Comparison of ENCODE assay signal across 6 cellular contexts in the genomic region with DNA sequence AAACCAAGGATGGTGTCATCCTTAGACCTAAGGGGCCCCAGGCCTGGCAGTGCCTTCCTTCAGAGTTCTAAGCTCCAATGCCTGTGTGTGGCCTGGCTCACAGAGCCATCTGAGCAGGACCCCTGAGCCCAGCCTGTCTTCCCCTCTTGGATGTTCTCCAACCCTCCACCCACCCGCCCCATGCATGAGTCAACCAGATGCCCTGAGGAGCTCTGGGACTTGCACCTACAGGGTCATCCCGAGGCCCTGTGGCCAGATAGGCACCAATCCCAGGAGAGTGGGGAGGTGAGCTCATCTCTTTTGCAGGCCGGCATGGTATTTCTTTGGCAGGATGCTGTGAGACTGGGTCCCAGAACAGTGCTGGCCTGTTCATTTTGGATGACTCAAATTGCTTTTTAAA.
DNase-seq lines count a peak whose midpoint lies in the region; ATAC-seq lines count a peak whose summit lies in the region.
"Not testable (repeated sequence)": the region's sequence is repeated elsewhere in the genome, so short reads cannot be mapped to it uniquely, and the experiment has no call there.

No MANE protein-coding gene starts in this region.

- H3K4me3 Mint-ChIP-seq in natural killer cell treated with Interleukin-12 subunit alpha and Interleukin-12 subunit beta and Interleukin-15 and Interleukin-18, amount 100 ng/mL, for 72 hours; stimulated activated naive CD8-positive, alpha-beta T cell treated with anti-CD3 and anti-CD28 coated beads, Interleukin-15, amount 100 ng/mL, for 72 hours: not testable (repeated sequence)

- H3K27ac Mint-ChIP-seq in natural killer cell treated with Interleukin-12 subunit alpha and Interleukin-12 subunit beta and Interleukin-15 and Interleukin-18, amount 100 ng/mL, for 72 hours; stimulated activated naive CD8-positive, alpha-beta T cell treated with anti-CD3 and anti-CD28 coated beads, Interleukin-15, amount 100 ng/mL, for 72 hours: not testable (repeated sequence)

- 50% methylated on average over 3 of the region's 3 CpGs for WGBS in right cardiac atrium

- peak; percentile 0 for DNase-seq in EL
- DNase-seq in RPMI7951 (ENCODE audit: low read depth), result peak; percentile 8
- peak; percentile 2 for DNase-seq in astrocyte of the hippocampus (ENCODE audit: low read depth, low spot score)
- peak in 1 of 3 donors; percentile 38 for DNase-seq in right cardiac atrium
- DNase-seq in natural killer cell treated with Interleukin-12 subunit alpha and Interleukin-12 subunit beta and Interleukin-15 and Interleukin-18, amount 100 ng/mL, for 72 hours (ENCODE audit: low spot score); stimulated activated naive CD8-positive, alpha-beta T cell treated with anti-CD3 and anti-CD28 coated beads, Interleukin-15, amount 100 ng/mL, for 72 hours: not testable (repeated sequence)

- H3K9me3 ChIP-seq in right cardiac atrium (ENCODE audit: control insufficient read depth, low read length), result not testable (repeated sequence)

- not testable (repeated sequence) for H3K27me3 ChIP-seq in right cardiac atrium (ENCODE audit: control insufficient read depth, insufficient read depth)

- H3K4me3 ChIP-seq in right cardiac atrium (ENCODE audit: low read length), result not testable (repeated sequence)

- H3K4me1 Mint-ChIP-seq in natural killer cell treated with Interleukin-12 subunit alpha and Interleukin-12 subunit beta and Interleukin-15 and Interleukin-18, amount 100 ng/mL, for 72 hours (ENCODE audit: low read depth in 2 of 2); stimulated activated naive CD8-positive, alpha-beta T cell treated with anti-CD3 and anti-CD28 coated beads, Interleukin-15, amount 100 ng/mL, for 72 hours: not testable (repeated sequence)

- not testable (repeated sequence) for H3K27ac ChIP-seq in right cardiac atrium (ENCODE audit: low read length)

- intact Hi-C loops in right cardiac atrium (cut with DNase I), result not testable (repeated sequence)

- ATAC-seq in right cardiac atrium, result peak; percentile 33 to 37
- ATAC-seq in natural killer cell treated with Interleukin-12 subunit alpha and Interleukin-12 subunit beta and Interleukin-15 and Interleukin-18, amount 100 ng/mL, for 72 hours, result peak; percentile 31 to 32
- ATAC-seq in stimulated activated naive CD8-positive, alpha-beta T cell treated with anti-CD3 and anti-CD28 coated beads, Interleukin-15, amount 100 ng/mL, for 72 hours, result peak; percentile 42

- not testable (repeated sequence) for H3K9me3 Mint-ChIP-seq in natural killer cell treated with Interleukin-12 subunit alpha and Interleukin-12 subunit beta and Interleukin-15 and Interleukin-18, amount 100 ng/mL, for 72 hours; stimulated activated naive CD8-positive, alpha-beta T cell treated with anti-CD3 and anti-CD28 coated beads, Interleukin-15, amount 100 ng/mL, for 72 hours

- H3K27me3 Mint-ChIP-seq in natural killer cell treated with Interleukin-12 subunit alpha and Interleukin-12 subunit beta and Interleukin-15 and Interleukin-18, amount 100 ng/mL, for 72 hours; stimulated activated naive CD8-positive, alpha-beta T cell treated with anti-CD3 and anti-CD28 coated beads, Interleukin-15, amount 100 ng/mL, for 72 hours: not testable (repeated sequence)

- not testable (repeated sequence) for H3K4me1 ChIP-seq in right cardiac atrium (ENCODE audit: control insufficient read depth, insufficient read depth, low read length)

- H3K36me3 Mint-ChIP-seq in natural killer cell treated with Interleukin-12 subunit alpha and Interleukin-12 subunit beta and Interleukin-15 and Interleukin-18, amount 100 ng/mL, for 72 hours, result not testable (repeated sequence)
